Comparison of ENCODE assay signal across 8 cellular contexts in the genomic region with DNA sequence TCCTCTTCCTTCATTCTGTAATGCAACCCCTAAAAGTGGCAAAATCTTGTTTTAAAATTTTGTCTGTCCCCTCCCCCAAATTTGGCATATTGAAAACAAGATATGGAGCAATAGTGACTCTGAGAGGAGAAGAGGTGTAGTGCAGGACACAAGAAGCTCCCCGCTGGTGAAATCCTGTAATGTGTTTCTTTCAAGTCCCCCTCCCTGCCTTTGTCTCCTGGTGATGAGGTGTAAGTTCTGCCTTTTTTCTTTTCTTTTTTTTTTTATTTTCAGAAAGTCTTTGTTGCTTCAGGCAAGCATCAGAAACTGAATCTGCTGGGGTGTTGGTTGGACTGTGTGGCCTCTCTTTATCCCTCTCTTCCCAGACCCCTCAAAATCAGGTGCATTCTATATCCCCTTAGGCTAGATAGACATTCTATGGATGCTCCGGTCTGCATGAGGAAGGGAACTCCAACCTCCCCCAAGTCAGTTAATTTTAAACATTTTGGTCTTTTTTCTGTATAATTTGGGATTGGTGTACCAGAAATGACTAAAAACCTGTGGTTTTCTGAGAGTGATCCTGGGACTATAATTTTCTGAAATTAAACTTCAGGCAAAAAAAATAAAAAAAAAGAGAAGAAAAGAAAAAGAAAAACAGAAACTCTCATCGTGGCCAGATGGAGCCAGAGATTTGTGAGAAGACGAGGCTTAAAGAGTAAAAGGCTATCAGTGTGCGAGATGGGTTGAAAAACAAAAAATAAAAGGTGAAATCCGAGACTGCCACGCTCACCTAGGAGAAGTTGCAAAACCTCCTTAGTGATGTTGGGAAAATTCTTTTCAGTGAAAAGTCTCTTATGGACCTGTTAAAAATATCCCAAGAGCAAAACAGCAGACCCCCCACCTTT. TPM values are rescaled to one million over a fixed set of nuclear protein-coding genes. Genes with fewer than 3 reads are reported as not detected.
DNase-seq lines count a peak whose midpoint lies in the region; ATAC-seq and TF ChIP-seq lines count a peak whose summit lies in the region.

No MANE protein-coding gene starts in this region.

- CTCF ChIA-PET in AG04449 (lab: Yijun Ruan, JAX) (interaction anchor here (1.0 to 3.2 kb wide), 3 partner anchors 9 to 51 kb away, joined by 3 to 14 read pairs (median 12); no protein-coding TSS in a partner anchor), RWPE1 (lab: Yijun Ruan, JAX) (interaction anchor here (0.6 to 1.5 kb wide), 6 partner anchors 9 to 112 kb away, joined by 3 to 5 read pairs (median 3); no protein-coding TSS in a partner anchor)

- POLR2A ChIA-PET in AG04449 (lab: Yijun Ruan, JAX) (no interaction called here), RWPE1 (lab: Yijun Ruan, JAX; ENCODE audit: low non-redundant PET) (no interaction called here)

- H3K27me3 ChIP-seq in foreskin keratinocyte (no peaks in the 10 kb centered on the region), transverse colon (no peaks in the 10 kb centered on the region)

- intact Hi-C loops in transverse colon (cut with DNase I; ENCODE audit: low total_unique reads), result no loop called here

- peak; percentile 28 for ATAC-seq in foreskin keratinocyte
- ATAC-seq in GM19455 (IDR thresholded peaks at IDR 0.05; ENCODE audit: unreplicated experiment), result no peak
- ATAC-seq in GM19463 (IDR thresholded peaks at IDR 0.05; ENCODE audit: unreplicated experiment), result no peak

- 40 to 49% methylated on average over 7 of the region's 7 CpGs for WGBS in transverse colon (ENCODE audit: low coverage in 1 of 2), 2 donors

- DNase-seq in AG04449 (ENCODE audit: low read depth, low spot score), result no peak
- no peak for DNase-seq in GM20000 (ENCODE audit: low spot score)
- peak; percentile 42 for DNase-seq in RWPE1 (ENCODE audit: low spot score)
- DNase-seq in foreskin keratinocyte, result peak in 1 of 2 donors; percentile 41
- DNase-seq in transverse colon, result no peak
- no peak for DNase-seq in UCSD-AML1 (lab: John Stamatoyannopoulos, UW; ENCODE audit: unreplicated experiment)

- peaks cover 25% of the 10 kb centered on the region for H3K4me1 ChIP-seq in foreskin keratinocyte
- H3K4me1 ChIP-seq in transverse colon, result peaks cover 0 to 43% (median 23%) of the 10 kb centered on the region in 4 donors

- TF ChIP-seq CTCF in AG04449 (IDR thresholded peaks at IDR 0.05; ENCODE audit: insufficient read depth, low read length, missing control alignments) (peak; percentile 19), GM20000 (IDR thresholded peaks at IDR 0.05; ENCODE audit: extremely low read depth, missing control alignments) (peak; percentile 6), RWPE1 (conservative IDR thresholded peaks at IDR 0.05; ENCODE audit: low read depth) (peak; percentile 29; the same call in 1 of the 2 replicates), foreskin keratinocyte (conservative IDR thresholded peaks at IDR 0.05) (peak; percentile 72), transverse colon (IDR thresholded peaks at IDR 0.05) (peak; percentile 40 to 80 (median 56))

- H3K36me3 ChIP-seq in transverse colon, result no peaks in the 10 kb centered on the region

- H3K9me3 ChIP-seq in transverse colon, result no peaks in the 10 kb centered on the region

- no peak for TF ChIP-seq POLR2A in transverse colon (IDR thresholded peaks at IDR 0.05)

- H3K4me3 ChIP-seq in AG04449 (ENCODE audit: low read depth, low read length) (no peak overlapping the region), transverse colon (no peak overlapping the region)

- no peak for TF ChIP-seq EP300 in transverse colon (IDR thresholded peaks at IDR 0.05; ENCODE audit: low read depth)

- in situ Hi-C loops in transverse colon (cut with MboI; ENCODE audit: low pct_ligation_motif_present in 1 of 4, low pct_unique_long_range_greater_than_20kb in 1 of 4, low sequenced_read_pairs in 3 of 4), result loop anchor here in 1 of 4 donors (10.0 kb wide), 1 partner anchor 46 kb away; no protein-coding TSS in a partner anchor

- H3K27ac ChIP-seq in RWPE1, result no peak overlapping the region
- H3K27ac ChIP-seq in foreskin keratinocyte, result no peak overlapping the region
- H3K27ac ChIP-seq in transverse colon, result peak overlapping the region in 2 of 4 donors; percentile 75 to 82

RNA-seq across cellular contexts. Expression of a gene that starts 21.4 kb away (rescaled TPM):
- total RNA-seq in foreskin keratinocyte (0.20 and 0.21 TPM in 2 replicates), transverse colon (1 to 10 TPM; 1.4 to 9.2 (median 5.2) TPM)
- 0.04 and 0.11 TPM in 2 replicates for polyA plus RNA-seq in foreskin keratinocyte

RNA-seq across cellular contexts. Expression of a gene that starts 26.4 kb away (rescaled TPM):
- total RNA-seq in foreskin keratinocyte (236 and 243 TPM in 2 replicates), transverse colon (100 to 1,000 TPM in 3 of 4 donors, 10 to 100 TPM in 1; 41.4 to 518 (median 379) TPM)
- polyA plus RNA-seq in foreskin keratinocyte, result 183 and 201 TPM in 2 replicates

RNA-seq across cellular contexts. Expression of a gene that starts 45.0 kb away (rescaled TPM):
- not detected in 2 replicates for total RNA-seq in foreskin keratinocyte
- polyA plus RNA-seq in foreskin keratinocyte, result not detected in 2 replicates
- not detected for total RNA-seq in transverse colon

RNA-seq across cellular contexts. Expression of a gene that starts 57.6 kb away (rescaled TPM):
- 0.32 TPM in 1 of 2 replicates, not detected in the other for total RNA-seq in foreskin keratinocyte
- polyA plus RNA-seq in foreskin keratinocyte, result 0.18 and 0.25 TPM in 2 replicates
- 10 to 100 TPM in 2 of 4 donors, 1 to 10 TPM in 1, under 1 TPM in 1; 0.27 to 33.3 (median 13.6) TPM for total RNA-seq in transverse colon

Comparison
In these comparisons a context has a peak if more than half of its experiments do, and no peak if none do; other contexts are left out.
1. CTCF ChIP-seq: peak in every context shown above with its lines; median percentile 72 in foreskin keratinocyte; 56 in transverse colon; 29 in RWPE1; 19 in AG04449; 6 in GM20000.